9 cellular contexts compared by ENCODE assay signal in the genomic region with DNA sequence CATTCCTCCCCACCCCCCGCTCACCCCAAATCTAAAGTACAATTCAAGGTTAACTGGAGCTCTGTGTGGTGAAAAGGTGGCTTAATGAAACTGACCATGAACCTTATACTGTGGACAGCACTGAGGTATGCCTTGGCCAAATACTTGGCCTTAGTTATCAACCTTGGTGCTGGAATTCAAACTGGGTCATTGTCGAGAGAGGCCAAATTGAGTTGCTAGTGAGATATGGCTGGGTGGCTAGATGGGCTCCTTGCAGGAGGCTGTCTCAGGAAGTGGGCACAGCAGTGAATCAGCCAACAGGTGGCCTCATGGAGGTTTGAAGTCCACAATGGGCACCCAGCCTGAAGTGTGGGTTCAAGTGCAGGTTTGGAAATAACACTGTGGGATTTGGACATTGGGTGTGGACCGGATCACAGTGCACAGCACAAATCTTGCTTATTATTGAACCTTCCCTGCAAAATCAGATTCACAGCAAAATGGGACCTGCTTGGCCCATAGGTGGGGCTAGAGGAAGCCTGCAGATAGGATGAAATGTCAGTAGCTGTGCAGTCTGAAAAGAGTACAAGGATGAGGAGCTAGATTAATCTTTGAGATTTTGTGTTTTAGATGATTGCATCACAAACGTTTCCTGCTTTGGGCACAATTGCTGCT. TPM values are rescaled to one million over a fixed set of nuclear protein-coding genes. Genes with fewer than 3 reads are reported as not detected.
DNase-seq lines count a peak whose midpoint lies in the region; ATAC-seq, FAIRE-seq and TF ChIP-seq lines count a peak whose summit lies in the region.
"Had no signal": no experiment of that assay in that cellular context is flagged by ENCODE, and none has a peak within 500 bp of the region (broad histone marks: within the 10 kb centered on the region; RNA-seq: fewer than 3 reads in every experiment).

No MANE protein-coding gene starts in this region.

- peak; percentile 28; the same call in 1 of the 2 replicates for TF ChIP-seq RAD21 in HCT116 (IDR thresholded peaks at IDR 0.05; ENCODE audit: low read depth)

- TF ChIP-seq POLR2A in HCT116 (IDR thresholded peaks at IDR 0.05; ENCODE audit: borderline replicate concordance, extremely low read depth, insufficient read depth, insufficient read length): no peak

- H3K9me3 ChIP-seq in HCT116 (ENCODE audit: control insufficient read depth in 1 of 2, insufficient read depth in 1 of 2, low read depth in 1 of 2, low read length in 2 of 2): no peaks in the 10 kb centered on the region
- H3K9me3 ChIP-seq in RWPE2 (ENCODE audit: severe bottlenecking): no peaks in the 10 kb centered on the region

- intact Hi-C loops in HCT116 (cut with micrococcal nuclease): no loop called here

- no peak for FAIRE-seq in urothelium cell line (lab: Jason Lieb, UNC)

- no peak overlapping the region for H3K27ac Mint-ChIP-seq in activated T-cell treated with anti-CD3 and anti-CD28 coated beads, Interleukin-2, amount 50 U/mL, for 24 hours

- H3K4me1 ChIP-seq in HCT116 (ENCODE audit: control insufficient read depth in 1 of 2, insufficient read depth in 2 of 2, low read length in 2 of 2): peaks cover 0 to 7% of the 10 kb centered on the region in 2 experiments; a peak in 1 of 4 replicates
- H3K4me1 ChIP-seq in RWPE2 (ENCODE audit: insufficient read depth, poor library complexity, severe bottlenecking): peaks cover 24% of the 10 kb centered on the region

- peaks cover 7% of the 10 kb centered on the region for H3K4me1 Mint-ChIP-seq in activated T-cell treated with anti-CD3 and anti-CD28 coated beads, Interleukin-2, amount 50 U/mL, for 24 hours (ENCODE audit: low read depth)

- H3K4me3 ChIP-seq in BJ (ENCODE audit: low read depth, low read length) (no peak overlapping the region), HCT116 (replicated peaks in 1 of 2; ENCODE audit: low read depth in 1 of 2, low read length in 2 of 2) (no peak overlapping the region), RWPE2 (ENCODE audit: severe bottlenecking) (no peak overlapping the region)

- no peak for DNase-seq in BJ (ENCODE audit: low read depth)
- DNase-seq in HCT116 (ENCODE audit: low read depth, low spot score): no peak
- no peak for DNase-seq in RWPE2 (ENCODE audit: low spot score)
- peak; percentile 26 for DNase-seq in iPS-NIHi7 (ENCODE audit: extremely low spot score)
- no peak for DNase-seq in urothelium cell line (ENCODE audit: low spot score)
- no peak for DNase-seq in stimulated activated CD4-positive, alpha-beta T cell treated with anti-CD3 and anti-CD28 coated beads, Interleukin-4, amount 100 ng/mL, for 24 hours
- DNase-seq in activated T-cell treated with anti-CD3 and anti-CD28 coated beads, Interleukin-2, amount 50 U/mL, for 24 hours: no peak
- DNase-seq: cortex of kidney had no signal

- H3K9me3 Mint-ChIP-seq in activated T-cell treated with anti-CD3 and anti-CD28 coated beads, Interleukin-2, amount 50 U/mL, for 24 hours: no peaks in the 10 kb centered on the region

- no peak overlapping the region for H3K9ac ChIP-seq in HCT116 (ENCODE audit: low read length)

- BruUV-seq in HCT116 (replicated peaks; lab: Mats Ljungman, UMichigan): no TSS peak

- H2AFZ ChIP-seq in HCT116 (ENCODE audit: low read depth, low read length, poor library complexity, severe bottlenecking): no peak overlapping the region

- no peaks in the 10 kb centered on the region for H3K36me3 ChIP-seq in BJ (ENCODE audit: control insufficient read depth, insufficient read depth, low read length)
- H3K36me3 ChIP-seq in HCT116 (ENCODE audit: control insufficient read depth in 1 of 2, insufficient read depth in 2 of 2, low read length in 2 of 2): no peaks in the 10 kb centered on the region
- H3K36me3 ChIP-seq in RWPE2 (ENCODE audit: low read depth): no peaks in the 10 kb centered on the region

- POLR2A ChIA-PET in BJ (lab: Charles Lee): no interaction called here
- POLR2A ChIA-PET in HCT116 (lab: Charles Lee): no interaction called here

- RAD21 ChIA-PET in HCT116 (lab: Charles Lee; ENCODE audit: low non-redundant PET in 1 of 2, low total read pairs in 2 of 2, uncharacterized antibody in 2 of 2, unreplicated experiment in 2 of 2): no interaction called here

- H3K27me3 ChIP-seq in BJ (ENCODE audit: control insufficient read depth, insufficient read depth, low read length) (no peaks in the 10 kb centered on the region), HCT116 (ENCODE audit: insufficient read depth, low read length) (no peaks in the 10 kb centered on the region), RWPE2 (ENCODE audit: insufficient read depth, poor library complexity, severe bottlenecking) (no peaks in the 10 kb centered on the region)

- CTCF ChIA-PET in BJ (lab: Yijun Ruan, JAX): interaction anchor here (1.1 kb wide), 1 partner anchor 1298 kb away, joined by 3 read pairs; no protein-coding TSS in a partner anchor
- CTCF ChIA-PET in HCT116 (lab: Charles Lee): interaction anchor here (0.6 to 1.4 kb wide), 7 partner anchors 8 to 158 kb away, joined by 3 to 5 read pairs (median 4); no protein-coding TSS in a partner anchor

- H3K27ac ChIP-seq in HCT116 (ENCODE audit: low read depth, low read length): no peak overlapping the region
- peak overlapping the region; percentile 18 for H3K27ac ChIP-seq in RWPE2 (ENCODE audit: poor library complexity, severe bottlenecking)

- H3K27me3 Mint-ChIP-seq in activated T-cell treated with anti-CD3 and anti-CD28 coated beads, Interleukin-2, amount 50 U/mL, for 24 hours: no peaks in the 10 kb centered on the region

- H3K9me2 ChIP-seq in HCT116 (ENCODE audit: insufficient read depth): no peaks in the 10 kb centered on the region; the same call in 1 of the 2 replicates

- no peak overlapping the region for H3K4me3 Mint-ChIP-seq in activated T-cell treated with anti-CD3 and anti-CD28 coated beads, Interleukin-2, amount 50 U/mL, for 24 hours

- ATAC-seq in HCT116: peak; percentile 75
- no peak for ATAC-seq in RWPE2 (ENCODE audit: low read depth)
- no peak for ATAC-seq in HG03571 (IDR thresholded peaks at IDR 0.05; ENCODE audit: unreplicated experiment)

- TF ChIP-seq CTCF in BJ (IDR thresholded peaks at IDR 0.05; ENCODE audit: insufficient read depth, low read depth, low read length) (peak; percentile 46), HCT116 (IDR thresholded peaks at IDR 0.05 in 2 of 3, conservative IDR thresholded peaks at IDR 0.05 in 1 of 3; ENCODE audit: borderline replicate concordance in 1 of 3, insufficient read depth in 1 of 3, low read depth in 2 of 3, low read length in 2 of 3) (peak; percentile 10 to 62 (median 60); a peak in 4 of 6 replicates), RWPE2 (IDR thresholded peaks at IDR 0.05; ENCODE audit: poor library complexity, severe bottlenecking) (peak; percentile 35)

- H3K4me2 ChIP-seq in HCT116 (ENCODE audit: low read length): no peak overlapping the region

- H3K79me2 ChIP-seq in HCT116 (ENCODE audit: insufficient read depth, low read length): peaks cover 66% of the 10 kb centered on the region

- H4K20me1 ChIP-seq in HCT116 (ENCODE audit: insufficient read depth): no peaks in the 10 kb centered on the region

- no peaks in the 10 kb centered on the region for H3K36me3 Mint-ChIP-seq in activated T-cell treated with anti-CD3 and anti-CD28 coated beads, Interleukin-2, amount 50 U/mL, for 24 hours (ENCODE audit: low read depth)

TF ChIP-seq in HCT116, 20 proteins besides CTCF, POLR2A, EP300 and RAD21 (continues in another document):
- TF ChIP-seq TCF7L2 (IDR thresholded peaks at IDR 0.05; ENCODE audit: borderline replicate concordance, extremely low read depth, insufficient read depth, insufficient read length) (no peak), CEBPB (IDR thresholded peaks at IDR 0.05; ENCODE audit: low read depth) (no peak), FOSL1 (IDR thresholded peaks at IDR 0.05; ENCODE audit: low read depth) (no peak), EZH2phosphoT487 (IDR thresholded peaks at IDR 0.05; ENCODE audit: borderline replicate concordance) (no peak), SP1 (IDR thresholded peaks at IDR 0.05; ENCODE audit: low read depth) (no peak), EZH2 (IDR thresholded peaks at IDR 0.05) (no peak), YY1 (IDR thresholded peaks at IDR 0.05; ENCODE audit: extremely low read depth, insufficient replicate concordance, low read depth, low read length) (no peak), SRF (IDR thresholded peaks at IDR 0.05; ENCODE audit: low read depth) (no peak)
- TF ChIP-seq, protein P1, sequence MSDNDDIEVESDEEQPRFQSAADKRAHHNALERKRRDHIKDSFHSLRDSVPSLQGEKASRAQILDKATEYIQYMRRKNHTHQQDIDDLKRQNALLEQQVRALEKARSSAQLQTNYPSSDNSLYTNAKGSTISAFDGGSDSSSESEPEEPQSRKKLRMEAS (IDR thresholded peaks at IDR 0.05): no peak
- TF ChIP-seq, protein P2, sequence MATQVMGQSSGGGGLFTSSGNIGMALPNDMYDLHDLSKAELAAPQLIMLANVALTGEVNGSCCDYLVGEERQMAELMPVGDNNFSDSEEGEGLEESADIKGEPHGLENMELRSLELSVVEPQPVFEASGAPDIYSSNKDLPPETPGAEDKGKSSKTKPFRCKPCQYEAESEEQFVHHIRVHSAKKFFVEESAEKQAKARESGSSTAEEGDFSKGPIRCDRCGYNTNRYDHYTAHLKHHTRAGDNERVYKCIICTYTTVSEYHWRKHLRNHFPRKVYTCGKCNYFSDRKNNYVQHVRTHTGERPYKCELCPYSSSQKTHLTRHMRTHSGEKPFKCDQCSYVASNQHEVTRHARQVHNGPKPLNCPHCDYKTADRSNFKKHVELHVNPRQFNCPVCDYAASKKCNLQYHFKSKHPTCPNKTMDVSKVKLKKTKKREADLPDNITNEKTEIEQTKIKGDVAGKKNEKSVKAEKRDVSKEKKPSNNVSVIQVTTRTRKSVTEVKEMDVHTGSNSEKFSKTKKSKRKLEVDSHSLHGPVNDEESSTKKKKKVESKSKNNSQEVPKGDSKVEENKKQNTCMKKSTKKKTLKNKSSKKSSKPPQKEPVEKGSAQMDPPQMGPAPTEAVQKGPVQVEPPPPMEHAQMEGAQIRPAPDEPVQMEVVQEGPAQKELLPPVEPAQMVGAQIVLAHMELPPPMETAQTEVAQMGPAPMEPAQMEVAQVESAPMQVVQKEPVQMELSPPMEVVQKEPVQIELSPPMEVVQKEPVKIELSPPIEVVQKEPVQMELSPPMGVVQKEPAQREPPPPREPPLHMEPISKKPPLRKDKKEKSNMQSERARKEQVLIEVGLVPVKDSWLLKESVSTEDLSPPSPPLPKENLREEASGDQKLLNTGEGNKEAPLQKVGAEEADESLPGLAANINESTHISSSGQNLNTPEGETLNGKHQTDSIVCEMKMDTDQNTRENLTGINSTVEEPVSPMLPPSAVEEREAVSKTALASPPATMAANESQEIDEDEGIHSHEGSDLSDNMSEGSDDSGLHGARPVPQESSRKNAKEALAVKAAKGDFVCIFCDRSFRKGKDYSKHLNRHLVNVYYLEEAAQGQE (IDR thresholded peaks at IDR 0.05; ENCODE audit: low read depth): no peak
- TF ChIP-seq, protein P3, sequence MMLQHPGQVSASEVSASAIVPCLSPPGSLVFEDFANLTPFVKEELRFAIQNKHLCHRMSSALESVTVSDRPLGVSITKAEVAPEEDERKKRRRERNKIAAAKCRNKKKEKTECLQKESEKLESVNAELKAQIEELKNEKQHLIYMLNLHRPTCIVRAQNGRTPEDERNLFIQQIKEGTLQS (IDR thresholded peaks at IDR 0.05): no peak

RNA-seq across cellular contexts. Expression of a gene that starts 5.6 kb away (rescaled TPM):
- polyA plus RNA-seq in BJ (2011; rRNA removed): 21.3 and 30.2 TPM in 2 replicates
- polyA minus RNA-seq in BJ (2011; rRNA and poly(A)+ RNA removed): 28.1 and 29.2 TPM in 2 replicates
- 20.2 TPM for total RNA-seq in HCT116 (2021; ENCODE audit: unreplicated experiment)
- polyA plus RNA-seq in HCT116 (2012): 9.6 and 12.0 TPM in 2 replicates
